In genomic region chr9:38284039-38284767, GRCh38 we compare ENCODE assay signal across 16 cellular contexts.
DNase-seq lines count a peak whose midpoint lies in the region; ATAC-seq and TF ChIP-seq lines count a peak whose summit lies in the region.
"Had no signal": no experiment of that assay in that cellular context is flagged by ENCODE, and none has a peak within 500 bp of the region (broad histone marks: within the 10 kb centered on the region; RNA-seq: fewer than 3 reads in every experiment).

No MANE protein-coding gene starts in this region.

- H3K9me3 ChIP-seq in body of pancreas (no peaks in the 10 kb centered on the region), uterus (no peaks in the 10 kb centered on the region), T-helper 17 cell (ENCODE audit: control insufficient read depth, low read length, poor library complexity, severe bottlenecking) (no peaks in the 10 kb centered on the region)
- H3K9me3 ChIP-seq: BLaER1 treated with 17β-estradiol and CSF1 and Interleukin-3, amounts not matched to agents 10 nM and 100 nM; SK-N-SH had no signal

- TF ChIP-seq POLR2A in body of pancreas (IDR thresholded peaks at IDR 0.05) (no peak), uterus (IDR thresholded peaks at IDR 0.05) (no peak)

- H3K4me3 Mint-ChIP-seq in glutamatergic neuron (ENCODE audit: unreplicated experiment) (peak overlapping the region; percentile 55), progenitor cell of endocrine pancreas (ENCODE audit: low read depth) (no peak overlapping the region), T-helper 17 cell (no peak overlapping the region)

- H3K4me1 ChIP-seq in body of pancreas, result peaks cover 10% of the 10 kb centered on the region
- no peaks in the 10 kb centered on the region for H3K4me1 ChIP-seq in uterus

- H3K27me3 Mint-ChIP-seq in glutamatergic neuron (ENCODE audit: unreplicated experiment) (peaks cover 16% of the 10 kb centered on the region), progenitor cell of endocrine pancreas (peaks cover 29% of the 10 kb centered on the region), T-helper 17 cell (peaks cover 10% of the 10 kb centered on the region)

- no peaks in the 10 kb centered on the region for H3K36me3 Mint-ChIP-seq in glutamatergic neuron (ENCODE audit: unreplicated experiment)
- no peaks in the 10 kb centered on the region for H3K36me3 Mint-ChIP-seq in progenitor cell of endocrine pancreas (ENCODE audit: insufficient read depth)
- peaks cover 2% of the 10 kb centered on the region for H3K36me3 Mint-ChIP-seq in T-helper 17 cell (ENCODE audit: low read depth)

- intact Hi-C loops in body of pancreas (cut with DNase I) (no loop called here), uterus (cut with DNase I; ENCODE audit: low total_unique reads) (no loop called here)

- 82 to 87% methylated on average over 11 of the region's 11 CpGs for WGBS in body of pancreas, 2 donors

- H3K36me3 ChIP-seq in body of pancreas (replicated peaks in 1 of 2; ENCODE audit: insufficient read depth in 1 of 2, low read depth in 2 of 2) (no peaks in the 10 kb centered on the region), uterus (no peaks in the 10 kb centered on the region)
- H3K36me3 ChIP-seq: BLaER1 treated with 17β-estradiol and CSF1 and Interleukin-3, amounts not matched to agents 10 nM and 100 nM had no signal

- H3K4me1 Mint-ChIP-seq in glutamatergic neuron (ENCODE audit: low read depth, unreplicated experiment) (peaks cover 30% of the 10 kb centered on the region), progenitor cell of endocrine pancreas (ENCODE audit: low read depth) (peaks cover 12% of the 10 kb centered on the region), T-helper 17 cell (peaks cover 7% of the 10 kb centered on the region)

- H3K27ac ChIP-seq in body of pancreas (no peak overlapping the region), uterus (no peak overlapping the region)
- H3K27ac ChIP-seq: BLaER1 treated with 17β-estradiol and CSF1 and Interleukin-3, amounts not matched to agents 10 nM and 100 nM had no signal

- H3K27ac Mint-ChIP-seq in glutamatergic neuron (ENCODE audit: unreplicated experiment) (peak overlapping the region; percentile 73), progenitor cell of endocrine pancreas (peak overlapping the region; percentile 49), T-helper 17 cell (no peak overlapping the region)

- H3K9me3 Mint-ChIP-seq in glutamatergic neuron (ENCODE audit: unreplicated experiment) (peaks cover 8% of the 10 kb centered on the region), progenitor cell of endocrine pancreas (ENCODE audit: low read depth) (no peaks in the 10 kb centered on the region)

- TF ChIP-seq CTCF in glutamatergic neuron (IDR thresholded peaks at IDR 0.05; ENCODE audit: partially characterized antibody, unreplicated experiment) (no peak), progenitor cell of endocrine pancreas (IDR thresholded peaks at IDR 0.05; ENCODE audit: unreplicated experiment) (no peak), body of pancreas (IDR thresholded peaks at IDR 0.05) (no peak), uterus (IDR thresholded peaks at IDR 0.05) (no peak)

- DNase-seq in NCI-H748 (lab: John Stamatoyannopoulos, UW; ENCODE audit: unreplicated experiment) (peak; percentile 23), NCI-H748 treated with DMSO at 0.1 percent for 48 hours (lab: John Stamatoyannopoulos, UW) (no peak), NCI-H69 (lab: John Stamatoyannopoulos, UW) (peak; percentile 61), glutamatergic neuron (peak; percentile 45), progenitor cell of endocrine pancreas (ENCODE audit: low spot score, unreplicated experiment) (no peak), body of pancreas (no peak), uterus (no peak), T-helper 17 cell (no peak)
- DNase-seq: DMS 273 treated with DMSO at 0.1 percent for 48 hours, HCEC 1CT, NCI-H226, NCI-H526 had no signal

- ATAC-seq in body of pancreas (no peak), T-helper 17 cell (no peak)
- ATAC-seq: Panc1, Right ventricle myocardium inferior had no signal

- H3K4me3 ChIP-seq in body of pancreas (no peak overlapping the region), uterus (no peak overlapping the region)
- H3K4me3 ChIP-seq: BLaER1 treated with 17β-estradiol and CSF1 and Interleukin-3, amounts not matched to agents 10 nM and 100 nM had no signal

- H3K27me3 ChIP-seq in body of pancreas (no peaks in the 10 kb centered on the region), uterus (no peaks in the 10 kb centered on the region)
- H3K27me3 ChIP-seq: BLaER1 treated with 17β-estradiol and CSF1 and Interleukin-3, amounts not matched to agents 10 nM and 100 nM had no signal

Comparison
In these comparisons a context has a peak if more than half of its experiments do, and no peak if none do; other contexts are left out.
1. DNase-seq: peak in NCI-H748 (single experiment), NCI-H69 (single experiment) and glutamatergic neuron (single experiment); none in NCI-H748 treated with DMSO at 0.1 percent for 48 hours (single experiment), progenitor cell of endocrine pancreas (single experiment), body of pancreas (0 of 4), uterus (0 of 2) and T-helper 17 cell (0 of 3).